Comparison of ENCODE assay signal across 33 cellular contexts in genomic region chr1:80706526-80706925, GRCh38.
"Had no signal": no experiment of that assay in that cellular context is flagged by ENCODE, and none has a peak within 500 bp of the region (broad histone marks: within the 10 kb centered on the region; RNA-seq: fewer than 3 reads in every experiment).

No MANE protein-coding gene starts in this region.

- H3K4me2 ChIP-seq: KMS-11 had no signal

- H3K36me3 ChIP-seq: MG63 had no signal

- DNase-seq: Karpas-422, Kasumi-1, KG1, MG63, MM.1S, MV-4-11, NCI-H1048, NCI-H1092, NCI-H1092 treated with DMSO at 0.1 percent for 48 hours, NCI-H1105, NCI-H1105 treated with DMSO at 0.1 percent for 48 hours, NCI-H1417 treated with DMSO at 0.1 percent for 48 hours, NCI-H1436, NCI-H1436 treated with DMSO at 0.1 percent for 48 hours, NCI-H146, NCI-H1694, NCI-H1694 treated with DMSO at 0.1 percent for 48 hours, NCI-H187, NCI-H187 treated with DMSO at 0.1 percent for 48 hours, NCI-H1930, NCI-H2029, NCI-H2029 treated with DMSO at 0.1 percent for 48 hours, NCI-H2081, NCI-H2081 treated with DMSO at 0.1 percent for 48 hours, NCI-H2107, NCI-H2171, NCI-H2171 treated with DMSO at 0.1 percent for 48 hours, NCI-H2227 treated with DMSO at 0.1 percent for 48 hours, NCI-H226, NCI-H345, NCI-H446, NCI-H446 treated with DMSO at 0.1 percent for 48 hours had no signal

- H3K27ac ChIP-seq: KMS-11 had no signal

- H3K9me3 ChIP-seq: MG63 had no signal

- H3K9ac ChIP-seq: KMS-11 had no signal

- H3K4me3 ChIP-seq: MG63 had no signal

- H3K27me3 ChIP-seq: MG63 had no signal
